10 cellular contexts compared by ENCODE assay signal in genomic region chr6:43570876-43571441, GRCh38. TPM values are rescaled to one million over a fixed set of nuclear protein-coding genes. Genes with fewer than 3 reads are reported as not detected.
DNase-seq lines count a peak whose midpoint lies in the region; ATAC-seq and TF ChIP-seq lines count a peak whose summit lies in the region.
"Had no signal": no experiment of that assay in that cellular context is flagged by ENCODE, and none has a peak within 500 bp of the region (broad histone marks: within the 10 kb centered on the region; RNA-seq: fewer than 3 reads in every experiment).

No MANE protein-coding gene starts in this region.

- H3K4me3 ChIP-seq in spleen = no peak overlapping the region
- H3K4me3 ChIP-seq: right atrium auricular region had no signal

- intact Hi-C loops in spleen (cut with DNase I; ENCODE audit: low total_unique reads) = no loop called here

- ATAC-seq in HG02885 (IDR thresholded peaks at IDR 0.05; ENCODE audit: poor library complexity, unreplicated experiment) = peak; percentile 31
- ATAC-seq: left colon had no signal

- H3K27me3 ChIP-seq in spleen (replicated peaks in 1 of 7) = no peaks in the 10 kb centered on the region
- H3K27me3 ChIP-seq: right atrium auricular region had no signal

- TF ChIP-seq CTCF in spleen (IDR thresholded peaks at IDR 0.05 in 8 of 11, conservative IDR thresholded peaks at IDR 0.05 in 3 of 11) = no peak

- no peak overlapping the region for H3K27ac ChIP-seq in spleen
- H3K27ac ChIP-seq: right atrium auricular region had no signal

- H3K36me3 ChIP-seq in spleen = peaks cover 6 to 74% (median 61%) of the 10 kb centered on the region in 6 donors

- no peaks in the 10 kb centered on the region for H3K9me3 ChIP-seq in spleen
- H3K9me3 ChIP-seq: right atrium auricular region had no signal

- WGBS in spleen, 5 donors = 79 to 92% (median 82%) methylated on average over 5 of the region's 5 CpGs

- H3K4me1 ChIP-seq in spleen = peaks cover 8 to 21% (median 17%) of the 10 kb centered on the region in 6 donors

- DNase-seq in SW480 (ENCODE audit: low spot score) (peak; percentile 3), iPS-NIHi11 (ENCODE audit: low spot score) (peak; percentile 5), NCI-H748 (lab: John Stamatoyannopoulos, UW; ENCODE audit: unreplicated experiment) (no peak), spleen (no peak), pons (ENCODE audit: low spot score) (no peak)
- DNase-seq: activated B cell treated with CpG ODN at 0.5 μM for 24 hours, left colon, NCI-H526 treated with DMSO at 0.1 percent for 48 hours had no signal

- no peak for TF ChIP-seq POLR2A in spleen (IDR thresholded peaks at IDR 0.05)

RNA-seq across cellular contexts. Expression of gene XPO5, which starts 4.9 kb away (rescaled TPM):
- total RNA-seq in spleen = 10 to 100 TPM; 20.4 to 33.1 (median 24.8) TPM
- polyA plus RNA-seq in spleen = 1 to 10 TPM; 7.1 to 9.4 (median 8.2) TPM

RNA-seq across cellular contexts. Expression of gene POLH, which starts 5.0 kb away (rescaled TPM):
- total RNA-seq in spleen = 10 to 100 TPM; 10.5 to 23.0 (median 12.9) TPM
- polyA plus RNA-seq in spleen = 1 to 10 TPM; 4.1 to 5.2 (median 4.4) TPM

RNA-seq across cellular contexts. Expression of gene POLR1C, which starts 54.1 kb away (rescaled TPM):
- 10 to 100 TPM; 24.1 to 32.6 (median 28.1) TPM for total RNA-seq in spleen
- 10 to 100 TPM; 27.9 to 30.1 (median 29.1) TPM for polyA plus RNA-seq in spleen

RNA-seq across cellular contexts. Expression of gene YIPF3, which starts 54.2 kb away (rescaled TPM):
- total RNA-seq in spleen = 10 to 100 TPM; 57.0 to 80.1 (median 71.1) TPM
- 10 to 100 TPM; 38.0 to 49.9 (median 38.4) TPM for polyA plus RNA-seq in spleen

RNA-seq across cellular contexts. Expression of gene GTPBP2, which starts 58.1 kb away (rescaled TPM):
- 100 to 1,000 TPM in 1 of 7 donors, 10 to 100 TPM in 6; 56.8 to 100 (median 72.0) TPM for total RNA-seq in spleen
- polyA plus RNA-seq in spleen = 10 to 100 TPM; 29.6 to 52.3 (median 43.9) TPM

Comparison
In these comparisons a context has a peak if more than half of its experiments do, and no peak if none do; other contexts are left out.
1. DNase-seq: peak in SW480 (single experiment) and iPS-NIHi11 (single experiment); none in NCI-H748 (single experiment), spleen (single experiment) and pons (single experiment).